ENCODE assay signal across 8 cellular contexts in the genomic region with DNA sequence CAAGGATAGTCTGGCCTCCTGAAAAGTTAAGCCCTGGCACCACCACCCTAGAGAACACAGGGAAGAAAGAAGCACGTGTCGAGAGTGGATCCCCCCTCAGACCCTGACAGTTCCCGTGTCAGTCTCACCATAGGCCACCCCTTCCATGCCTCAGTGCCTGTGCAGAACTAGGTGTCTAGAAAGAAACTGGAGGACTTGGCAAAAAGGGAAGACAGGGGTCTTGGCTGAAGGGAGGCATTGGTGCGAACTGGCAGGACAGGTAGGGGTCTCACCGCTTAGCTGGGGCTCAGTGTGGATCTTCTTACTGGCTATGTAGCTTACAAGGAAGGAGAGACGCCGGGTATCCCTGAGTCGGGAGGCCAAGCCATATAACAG. TPM values are rescaled to one million over a fixed set of nuclear protein-coding genes. Genes with fewer than 3 reads are reported as not detected.
A peak's percentile ranks its signal among the peaks of the same experiment; 100 is the strongest.
DNase-seq lines count a peak whose midpoint lies in the region; ATAC-seq and TF ChIP-seq lines count a peak whose summit lies in the region.

No MANE protein-coding gene starts in this region.

- DNase-seq in right atrium auricular region (ENCODE audit: low spot score) (no peak), left ventricle myocardium superior (no peak), cardiac fibroblast (ENCODE audit: low read depth in 2 of 2) (no peak), mucosa of descending colon (peak in 1 of 3 donors; percentile 55), GM10248 (ENCODE audit: extremely low spot score) (no peak), islet precursor cell (no peak)

- CTCF ChIA-PET in GM10248 (lab: Yijun Ruan, JAX) = interaction anchor here (1.0 to 2.5 kb wide), 3 partner anchors 11 to 341 kb away, joined by 3 to 18 read pairs (median 4); a partner anchor contains a TSS

- no peaks in the 10 kb centered on the region for H3K9me3 ChIP-seq in right atrium auricular region
- H3K9me3 ChIP-seq in mucosa of descending colon = no peaks in the 10 kb centered on the region

- H3K27me3 ChIP-seq in right atrium auricular region = no peaks in the 10 kb centered on the region

- intact Hi-C loops in left ventricle myocardium superior (cut with micrococcal nuclease) (no loop called here), mucosa of descending colon (cut with DNase I, micrococcal nuclease) (no loop called here)

- ATAC-seq in left ventricle myocardium superior (no peak), mucosa of descending colon (peak; percentile 1), GM21786 (IDR thresholded peaks at IDR 0.05; ENCODE audit: unreplicated experiment) (no peak), HG03135 (IDR thresholded peaks at IDR 0.05; ENCODE audit: unreplicated experiment) (no peak)

- H3K4me1 ChIP-seq in right atrium auricular region (peaks cover 0 to 24% of the 10 kb centered on the region in 2 donors), mucosa of descending colon (ENCODE audit: low read depth) (peaks cover 22% of the 10 kb centered on the region)

- peak overlapping the region; percentile 80 to 83 for H3K27ac ChIP-seq in right atrium auricular region

- TF ChIP-seq CTCF in right atrium auricular region (IDR thresholded peaks at IDR 0.05) = no peak
- no peak for TF ChIP-seq CTCF in cardiac fibroblast (IDR thresholded peaks at IDR 0.05; ENCODE audit: low read depth, low read length)
- TF ChIP-seq CTCF in mucosa of descending colon (IDR thresholded peaks at IDR 0.05) = no peak
- TF ChIP-seq CTCF in GM10248 (IDR thresholded peaks at IDR 0.05; ENCODE audit: control extremely low read depth, extremely low read depth, low read depth, missing control alignments) = no peak

- peak overlapping the region; percentile 75 to 87 for H3K4me3 ChIP-seq in right atrium auricular region
- H3K4me3 ChIP-seq in cardiac fibroblast (replicated peaks in 1 of 2; ENCODE audit: low read depth in 2 of 2, low read length in 2 of 2) = peak overlapping the region; percentile 85 to 93
- H3K4me3 ChIP-seq in mucosa of descending colon = peak overlapping the region; percentile 84

- peaks cover 57% of the 10 kb centered on the region for H3K36me3 ChIP-seq in right atrium auricular region
- peaks cover 13% of the 10 kb centered on the region for H3K36me3 ChIP-seq in mucosa of descending colon (ENCODE audit: low read depth)

- POLR2A ChIA-PET in GM10248 (lab: Yijun Ruan, JAX) = interaction anchor here (0.5 to 1.5 kb wide), 3 partner anchors 10 to 26 kb away, joined by 3 to 6 read pairs (median 5); a partner anchor contains a TSS

RNA-seq across cellular contexts. Expression of a gene that starts 0.5 kb away (rescaled TPM):
- 100 to 1,000 TPM; 118 to 138 TPM for total RNA-seq in right atrium auricular region
- total RNA-seq in left ventricle myocardium superior = 227 TPM
- total RNA-seq in mucosa of descending colon = 100 to 1,000 TPM; 235 to 415 (median 373) TPM

RNA-seq across cellular contexts. Expression of a gene that starts 10.2 kb away (rescaled TPM):
- total RNA-seq in right atrium auricular region (10 to 100 TPM; 39.1 to 46.8 TPM), left ventricle myocardium superior (61.9 TPM), mucosa of descending colon (100 to 1,000 TPM in 1 of 3 donors, 10 to 100 TPM in 2; 73.0 to 104 (median 86.1) TPM)

RNA-seq across cellular contexts. Expression of a gene that starts 16.6 kb away (rescaled TPM):
- total RNA-seq in right atrium auricular region (10 to 100 TPM; 49.3 to 58.7 TPM), left ventricle myocardium superior (64.6 TPM), mucosa of descending colon (10 to 100 TPM; 65.7 to 84.7 (median 82.6) TPM)

RNA-seq across cellular contexts. Expression of a gene that starts 28.8 kb away (rescaled TPM):
- 1,000 to 10,000 TPM; 1,056 to 1,180 TPM for total RNA-seq in right atrium auricular region
- 798 TPM for total RNA-seq in left ventricle myocardium superior
- 100 to 1,000 TPM in 1 of 3 donors, 10 to 100 TPM in 2; 52.1 to 354 (median 82.0) TPM for total RNA-seq in mucosa of descending colon
